Comparison of ENCODE assay signal across 17 cellular contexts in the genomic region with DNA sequence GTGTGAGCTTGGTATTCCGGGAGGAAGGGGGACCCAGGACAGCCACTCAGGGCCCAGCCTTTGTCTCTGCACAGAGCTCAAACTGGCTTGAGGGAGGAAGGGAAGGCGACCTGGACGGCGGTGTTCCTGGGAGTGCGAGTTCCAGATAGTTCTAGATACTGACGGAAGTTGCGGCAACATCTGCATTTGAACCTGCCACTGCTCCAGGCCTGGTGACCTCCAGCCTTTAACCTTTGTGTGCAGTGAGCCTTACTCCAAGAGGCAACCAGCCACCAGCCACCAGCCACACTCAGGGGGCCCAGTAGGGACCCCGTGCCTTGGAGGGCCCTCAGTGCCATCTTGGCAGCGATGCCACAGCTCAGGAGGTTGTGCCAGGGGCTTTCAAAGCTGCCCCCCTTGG. TPM values are rescaled to one million over a fixed set of nuclear protein-coding genes. Genes with fewer than 3 reads are reported as not detected.
DNase-seq lines count a peak whose midpoint lies in the region; ATAC-seq, FAIRE-seq and TF ChIP-seq lines count a peak whose summit lies in the region.
"Had no signal": no experiment of that assay in that cellular context is flagged by ENCODE, and none has a peak within 500 bp of the region (broad histone marks: within the 10 kb centered on the region; RNA-seq: fewer than 3 reads in every experiment).

No MANE protein-coding gene starts in this region.

- no peak for TF ChIP-seq POLR2A in K562 (conservative IDR thresholded peaks at IDR 0.05)

- H3K27ac ChIP-seq in 22Rv1 (peak overlapping the region; percentile 53), K562 (ENCODE audit: extremely low read depth, low read depth, low read length) (no peak overlapping the region; the same call in 2 of the 3 replicates)
- no peak overlapping the region for H3K27ac ChIP-seq in CD8-positive, alpha-beta T cell (ENCODE audit: low read depth, low read length)
- H3K27ac ChIP-seq in naive thymus-derived CD4-positive, alpha-beta T cell (ENCODE audit: low read depth, low read length): no peak overlapping the region
- H3K27ac ChIP-seq in CD4-positive, alpha-beta T cell (ENCODE audit: low read depth, low read length): no peak overlapping the region

- intact Hi-C loops in CD8-positive, alpha-beta T cell (cut with DNase I, micrococcal nuclease): no loop called here
- intact Hi-C loops in K562 (cut with micrococcal nuclease): no loop called here
- intact Hi-C loops in naive thymus-derived CD4-positive, alpha-beta T cell (cut with micrococcal nuclease): no loop called here
- intact Hi-C loops in CD4-positive, alpha-beta T cell (cut with DNase I, micrococcal nuclease): no loop called here

- peak; percentile 74 for FAIRE-seq in K562 (lab: Jason Lieb, UNC)
- FAIRE-seq: G401.6, GM12878 had no signal

- no peak overlapping the region for H3K4me3 Mint-ChIP-seq in CD8-positive, alpha-beta T cell
- H3K4me3 Mint-ChIP-seq in naive thymus-derived CD4-positive, alpha-beta T cell: peak overlapping the region in 1 of 10 donors; percentile 39
- H3K4me3 Mint-ChIP-seq in CD4-positive, alpha-beta T cell: no peak overlapping the region
- H3K4me3 Mint-ChIP-seq: CD4-positive, alpha-beta memory T cell had no signal

- TF ChIP-seq RAD21 in K562 (CRISPR knock-in tag; conservative IDR thresholded peaks at IDR 0.05 in 1 of 2, IDR thresholded peaks at IDR 0.05 in 1 of 2): no peak

- 44% methylated on average over 6 of the region's 9 CpGs for WGBS in K562 (ENCODE audit: insufficient coverage, low coverage, missing lambda C conversion rate)

- H3K4me2 ChIP-seq in K562 (ENCODE audit: insufficient read depth, low read length): peak overlapping the region; percentile 24; the same call in 1 of the 2 replicates
- H3K4me2 ChIP-seq: PC-9 had no signal

- TF ChIP-seq CTCF in 22Rv1 (IDR thresholded peaks at IDR 0.05) (no peak), K562 (IDR thresholded peaks at IDR 0.05 in 2 of 3, conservative IDR thresholded peaks at IDR 0.05 in 1 of 3; ENCODE audit: insufficient read depth in 2 of 3, low read depth in 1 of 3, low read length in 3 of 3) (no peak)
- no peak for TF ChIP-seq CTCF in CD8-positive, alpha-beta T cell (IDR thresholded peaks at IDR 0.05)
- no peak for TF ChIP-seq CTCF in CD4-positive, alpha-beta T cell (IDR thresholded peaks at IDR 0.05)

- H3K27ac Mint-ChIP-seq in CD8-positive, alpha-beta T cell: peak overlapping the region; percentile 41
- H3K27ac Mint-ChIP-seq in naive thymus-derived CD4-positive, alpha-beta T cell: peak overlapping the region in 6 of 9 donors; percentile 22 to 76 (median 48)
- no peak overlapping the region for H3K27ac Mint-ChIP-seq in CD4-positive, alpha-beta T cell

- H3K4me1 Mint-ChIP-seq in CD8-positive, alpha-beta T cell (ENCODE audit: low read depth): peaks cover 45% of the 10 kb centered on the region
- H3K4me1 Mint-ChIP-seq in naive thymus-derived CD4-positive, alpha-beta T cell: peaks cover 11 to 58% (median 50%) of the 10 kb centered on the region in 7 donors
- H3K4me1 Mint-ChIP-seq in CD4-positive, alpha-beta T cell (ENCODE audit: low read depth): peaks cover 43% of the 10 kb centered on the region

- no peaks in the 10 kb centered on the region for H3K27me3 Mint-ChIP-seq in CD8-positive, alpha-beta T cell (ENCODE audit: low read depth)
- no peaks in the 10 kb centered on the region for H3K27me3 Mint-ChIP-seq in naive thymus-derived CD4-positive, alpha-beta T cell
- no peaks in the 10 kb centered on the region for H3K27me3 Mint-ChIP-seq in CD4-positive, alpha-beta T cell
- H3K27me3 Mint-ChIP-seq: CD4-positive, alpha-beta memory T cell had no signal

- no peak for TF ChIP-seq EP300 in K562 (IDR thresholded peaks at IDR 0.05; ENCODE audit: low read length)

- no TSS peak for BruUV-seq in K562 (replicated peaks; lab: Mats Ljungman, UMichigan)

- POLR2A ChIA-PET in CD8-positive, alpha-beta T cell (lab: Charles Lee): interaction anchor here (1.0 kb wide), 1 partner anchor 22 kb away, joined by 5 read pairs; no protein-coding TSS in a partner anchor
- POLR2A ChIA-PET in K562 (lab: Yijun Ruan, JAX): interaction anchor here (0.7 to 3.8 kb wide), 5 partner anchors 11 to 167 kb away, joined by 3 to 13 read pairs (median 3); a partner anchor contains a TSS
- POLR2A ChIA-PET in naive thymus-derived CD4-positive, alpha-beta T cell (lab: Charles Lee): interaction anchor here (0.6 to 1.5 kb wide), 5 partner anchors 17 to 97 kb away, joined by 3 to 4 read pairs (median 3); a partner anchor contains a TSS
- POLR2A ChIA-PET in CD4-positive, alpha-beta T cell (lab: Charles Lee): interaction anchor here (1.6 kb wide), 1 partner anchor 16 kb away, joined by 5 read pairs; a partner anchor contains a TSS

- peaks cover 63% of the 10 kb centered on the region for H3K4me1 ChIP-seq in CD8-positive, alpha-beta T cell (ENCODE audit: insufficient read depth, low read length)
- H3K4me1 ChIP-seq in K562 (replicated peaks in 1 of 2; ENCODE audit: control insufficient read depth in 2 of 2, insufficient read depth in 2 of 2, low read length in 2 of 2): peaks cover 14 to 64% of the 10 kb centered on the region in 2 experiments
- H3K4me1 ChIP-seq in naive thymus-derived CD4-positive, alpha-beta T cell (ENCODE audit: control insufficient read depth in 2 of 2, insufficient read depth in 2 of 2, low read length in 2 of 2): peaks cover 46 to 54% of the 10 kb centered on the region in 2 donors

- no peaks in the 10 kb centered on the region for H3K79me2 ChIP-seq in K562 (ENCODE audit: control insufficient read depth, insufficient read depth, low read length)

- H4K20me1 ChIP-seq in K562 (replicated peaks; ENCODE audit: control insufficient read depth, insufficient read depth, low read length): no peaks in the 10 kb centered on the region

- H3K9me3 Mint-ChIP-seq in CD8-positive, alpha-beta T cell: no peaks in the 10 kb centered on the region
- H3K9me3 Mint-ChIP-seq in naive thymus-derived CD4-positive, alpha-beta T cell: no peaks in the 10 kb centered on the region
- H3K9me3 Mint-ChIP-seq in CD4-positive, alpha-beta T cell: no peaks in the 10 kb centered on the region
- H3K9me3 Mint-ChIP-seq: CD4-positive, alpha-beta memory T cell had no signal

- no peak for ATAC-seq in CD8-positive, alpha-beta T cell
- ATAC-seq in K562: no peak
- no peak for ATAC-seq in naive thymus-derived CD4-positive, alpha-beta T cell
- no peak for ATAC-seq in CD4-positive, alpha-beta T cell (ENCODE audit: poor library complexity)
- ATAC-seq: GM12878 had no signal

- CTCF ChIA-PET in CD8-positive, alpha-beta T cell (lab: Charles Lee): interaction anchor here (0.9 kb wide), 1 partner anchor 29 kb away, joined by 3 read pairs; no protein-coding TSS in a partner anchor
- CTCF ChIA-PET in K562 (lab: Yijun Ruan, JAX; ENCODE audit: low intra/inter-chr PET ratio): no interaction called here
- CTCF ChIA-PET in naive thymus-derived CD4-positive, alpha-beta T cell (lab: Charles Lee): no interaction called here
- CTCF ChIA-PET in CD4-positive, alpha-beta T cell (lab: Charles Lee): no interaction called here

- no peaks in the 10 kb centered on the region for H3K9me1 ChIP-seq in K562 (ENCODE audit: control insufficient read depth, insufficient read depth, low read length)

- no peaks in the 10 kb centered on the region for H3K27me3 ChIP-seq in CD8-positive, alpha-beta T cell (ENCODE audit: insufficient read depth, low read length)
- H3K27me3 ChIP-seq in K562 (ENCODE audit: control insufficient read depth in 2 of 2, insufficient read depth in 2 of 2, low read length in 2 of 2): no peaks in the 10 kb centered on the region
- H3K27me3 ChIP-seq in naive thymus-derived CD4-positive, alpha-beta T cell (ENCODE audit: control insufficient read depth in 2 of 2, insufficient read depth in 2 of 2, low read length in 2 of 2): no peaks in the 10 kb centered on the region
- H3K27me3 ChIP-seq in CD4-positive, alpha-beta T cell (ENCODE audit: control insufficient read depth, insufficient read depth, low read length): no peaks in the 10 kb centered on the region

- DNase-seq in CD8-positive, alpha-beta T cell: no peak
- DNase-seq in K562 (ENCODE audit: extremely low read depth in 1 of 4, low spot score in 3 of 4) (peak in 1 of 4 experiments; percentile 37), NOMO-1 (lab: John Stamatoyannopoulos, UW; ENCODE audit: unreplicated experiment in 2 of 2) (no peak), GM03348 (ENCODE audit: low spot score) (no peak)
- no peak for DNase-seq in naive thymus-derived CD4-positive, alpha-beta T cell
- DNase-seq in CD4-positive, alpha-beta T cell: no peak
- DNase-seq: DMS79, KG1, NCI-H1436, NCI-H2029 treated with DMSO at 0.1 percent for 48 hours, NCI-H2171 treated with DMSO at 0.1 percent for 48 hours, NCI-H748 treated with DMSO at 0.1 percent for 48 hours, PC-9 had no signal

- H2AFZ ChIP-seq in K562 (ENCODE audit: low read depth, low read length): peak overlapping the region; percentile 87
- H2AFZ ChIP-seq: PC-9 had no signal

- H3K9ac ChIP-seq in K562 (ENCODE audit: insufficient read depth in 1 of 2, low read depth in 2 of 2, low read length in 2 of 2): peak overlapping the region in 1 of 2 experiments; percentile 79; a peak in 2 of 4 replicates

- no peak overlapping the region for H3K4me3 ChIP-seq in CD8-positive, alpha-beta T cell (ENCODE audit: low read depth, low read length)
- no peak overlapping the region for H3K4me3 ChIP-seq in K562
- no peak overlapping the region for H3K4me3 ChIP-seq in naive thymus-derived CD4-positive, alpha-beta T cell (ENCODE audit: low read length)
- H3K4me3 ChIP-seq: GM12878, PC-9 had no signal

- no peaks in the 10 kb centered on the region for H3K9me3 ChIP-seq in CD8-positive, alpha-beta T cell (ENCODE audit: low read length)
- no peaks in the 10 kb centered on the region for H3K9me3 ChIP-seq in K562 (replicated peaks; ENCODE audit: control insufficient read depth, insufficient read depth, low read depth, low read length)
- no peaks in the 10 kb centered on the region for H3K9me3 ChIP-seq in naive thymus-derived CD4-positive, alpha-beta T cell (ENCODE audit: control insufficient read depth in 2 of 3, low read length in 3 of 3)
- H3K9me3 ChIP-seq in CD4-positive, alpha-beta T cell (ENCODE audit: control insufficient read depth, low read length): no peaks in the 10 kb centered on the region

- in situ Hi-C loops in K562 (cut with MboI): no loop called here

- H3K36me3 Mint-ChIP-seq in CD8-positive, alpha-beta T cell: no peaks in the 10 kb centered on the region
- H3K36me3 Mint-ChIP-seq in naive thymus-derived CD4-positive, alpha-beta T cell: peaks cover 0 to 3% (median 0%) of the 10 kb centered on the region in 5 donors
- no peaks in the 10 kb centered on the region for H3K36me3 Mint-ChIP-seq in CD4-positive, alpha-beta T cell (ENCODE audit: low read depth)
- H3K36me3 Mint-ChIP-seq: CD4-positive, alpha-beta memory T cell had no signal

- no peaks in the 10 kb centered on the region for H3K36me3 ChIP-seq in CD8-positive, alpha-beta T cell (ENCODE audit: insufficient read depth, low read length)
- H3K36me3 ChIP-seq in K562 (ENCODE audit: control insufficient read depth, insufficient read depth, low read length): no peaks in the 10 kb centered on the region
- H3K36me3 ChIP-seq in naive thymus-derived CD4-positive, alpha-beta T cell (ENCODE audit: control insufficient read depth in 2 of 3, insufficient read depth in 3 of 3, low read length in 3 of 3): no peaks in the 10 kb centered on the region

RNA-seq across cellular contexts. Expression of a gene that starts 15.5 kb away (rescaled TPM):
- 10 to 100 TPM; 58.2 to 64.5 TPM for total RNA-seq in CD8-positive, alpha-beta T cell
- total RNA-seq in K562 (2011; cell fraction: chromatin; rRNA removed; ENCODE audit: low replicate concordance): 5.4 and 20.2 TPM in 2 replicates
- total RNA-seq in K562 (2011; cell fraction: nucleolus; rRNA removed): 10.5 and 12.0 TPM in 2 replicates
- 5.3 and 7.3 TPM in 2 replicates for total RNA-seq in K562 (2011; cell fraction: nucleoplasm; rRNA removed)
- total RNA-seq in K562 (2014; rRNA removed) (10.2 and 13.8 TPM in 2 replicates), K562 (2014; rRNA removed; fragmentation: Illumina TruSeq; extraction: Trizol) (1.6 and 1.8 TPM in 2 replicates), K562 (2015; rRNA removed; fragmentation: Illumina TruSeq; extraction: Trizol) (4.6 and 4.8 TPM in 2 replicates), K562 (2021) (32.7 and 34.0 TPM in 2 replicates)
- polyA plus RNA-seq in K562 (2011; rRNA removed) (2.0 and 2.4 TPM in 2 replicates), K562 (2014; fragmentation: Illumina TruSeq; extraction: Trizol) (6.3 and 8.3 TPM in 2 replicates), K562 (2014; fragmentation: Nextera tagmentation; extraction: Ambion mirVana) (under 1 TPM; 0.11 to 0.27 TPM), K562 (2014; rRNA removed) (10.8 and 11.6 TPM in 2 replicates)
- polyA plus RNA-seq in K562 (2011; cell fraction: cytosol; rRNA removed): 2.8 and 11.2 TPM in 2 replicates
- 7.4 and 18.4 TPM in 2 replicates for polyA plus RNA-seq in K562 (2011; cell fraction: nucleus; rRNA removed)
- polyA plus RNA-seq in K562 (2012): 8.9 and 10.8 TPM in 2 replicates
- 1.3 and 1.7 TPM in 2 replicates for polyA minus RNA-seq in K562 (2011; rRNA and poly(A)+ RNA removed)
- polyA minus RNA-seq in K562 (2011; cell fraction: cytosol; rRNA and poly(A)+ RNA removed): 14.2 and 20.6 TPM in 2 replicates
- 5.4 and 5.8 TPM in 2 replicates for polyA minus RNA-seq in K562 (2011; cell fraction: nucleus; rRNA and poly(A)+ RNA removed)
- total RNA-seq in naive thymus-derived CD4-positive, alpha-beta T cell: 10 to 100 TPM; 47.4 to 76.0 (median 52.0) TPM
- 10 to 100 TPM; 15.3 to 45.0 TPM for polyA plus RNA-seq in naive thymus-derived CD4-positive, alpha-beta T cell
- 10 to 100 TPM; 44.2 to 47.2 TPM for total RNA-seq in CD4-positive, alpha-beta T cell

RNA-seq across cellular contexts. Expression of a gene that starts 41.8 kb away (rescaled TPM):
- 10 to 100 TPM; 73.9 to 76.8 TPM for total RNA-seq in CD8-positive, alpha-beta T cell
- 38.8 and 113 TPM in 2 replicates for total RNA-seq in K562 (2011; cell fraction: chromatin; rRNA removed; ENCODE audit: low replicate concordance)
- total RNA-seq in K562 (2011; cell fraction: nucleolus; rRNA removed): 81.4 and 92.0 TPM in 2 replicates
- 58.5 and 81.8 TPM in 2 replicates for total RNA-seq in K562 (2011; cell fraction: nucleoplasm; rRNA removed)
- total RNA-seq in K562 (2014; rRNA removed) (140 and 200 TPM in 2 replicates), K562 (2014; rRNA removed; fragmentation: Illumina TruSeq; extraction: Trizol) (58.3 and 60.9 TPM in 2 replicates), K562 (2015; rRNA removed; fragmentation: Illumina TruSeq; extraction: Trizol) (72.6 and 78.0 TPM in 2 replicates), K562 (2021) (150 and 151 TPM in 2 replicates)
- polyA plus RNA-seq in K562 (2011; rRNA removed) (40.4 and 41.5 TPM in 2 replicates), K562 (2014; fragmentation: Illumina TruSeq; extraction: Trizol) (41.1 and 84.5 TPM in 2 replicates), K562 (2014; fragmentation: Nextera tagmentation; extraction: Ambion mirVana) (1 to 10 TPM; 1.0 to 5.0 TPM), K562 (2014; rRNA removed) (90.7 and 97.4 TPM in 2 replicates)
- polyA plus RNA-seq in K562 (2011; cell fraction: cytosol; rRNA removed): 60.4 and 128 TPM in 2 replicates
- 70.1 and 145 TPM in 2 replicates for polyA plus RNA-seq in K562 (2011; cell fraction: nucleus; rRNA removed)
- polyA plus RNA-seq in K562 (2012): 110 and 220 TPM in 2 replicates
- polyA minus RNA-seq in K562 (2011; rRNA and poly(A)+ RNA removed): 14.2 and 24.8 TPM in 2 replicates
- 63.5 and 95.7 TPM in 2 replicates for polyA minus RNA-seq in K562 (2011; cell fraction: cytosol; rRNA and poly(A)+ RNA removed)
- 31.5 and 34.3 TPM in 2 replicates for polyA minus RNA-seq in K562 (2011; cell fraction: nucleus; rRNA and poly(A)+ RNA removed)
- 100 to 1,000 TPM in 4 of 5 experiments, 10 to 100 TPM in 1; 87.4 to 162 (median 123) TPM for total RNA-seq in naive thymus-derived CD4-positive, alpha-beta T cell
- 10 to 100 TPM; 40.5 to 93.6 TPM for polyA plus RNA-seq in naive thymus-derived CD4-positive, alpha-beta T cell
- 10 to 100 TPM; 72.7 to 77.6 TPM for total RNA-seq in CD4-positive, alpha-beta T cell
